29 cellular contexts compared by ENCODE assay signal in the genomic region with DNA sequence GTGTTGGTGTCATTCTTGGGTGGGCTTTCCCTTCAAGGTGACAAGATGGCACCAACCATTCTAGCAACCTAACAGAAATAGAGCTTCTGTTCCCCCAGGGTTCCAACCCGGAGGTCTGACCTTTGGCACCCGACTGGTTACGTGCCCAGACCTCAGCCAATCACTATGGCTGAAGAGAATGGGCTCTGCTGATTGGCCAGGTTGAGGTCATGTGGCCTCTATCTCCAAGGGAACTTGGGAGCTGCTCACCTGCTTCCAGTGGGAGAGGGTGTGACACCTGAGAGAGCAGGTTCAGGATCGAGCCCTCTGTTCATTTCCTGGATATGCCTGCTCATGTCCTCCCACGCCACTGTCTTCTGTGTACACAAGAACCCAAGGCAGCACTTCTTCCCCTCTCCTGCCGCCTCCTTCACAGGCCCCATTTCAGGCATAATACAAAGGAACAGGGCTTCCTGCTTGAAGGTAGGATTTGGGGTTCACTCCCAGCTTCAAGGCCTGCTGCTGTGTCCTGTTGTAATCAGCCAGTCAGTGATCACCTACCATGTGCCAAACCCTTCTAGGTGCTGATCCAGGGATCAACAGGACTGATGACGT. TPM values are rescaled to one million over a fixed set of nuclear protein-coding genes. Genes with fewer than 3 reads are reported as not detected.
"Had no signal": no experiment of that assay in that cellular context is flagged by ENCODE, and none has a peak within 500 bp of the region (broad histone marks: within the 10 kb centered on the region; RNA-seq: fewer than 3 reads in every experiment).

No MANE protein-coding gene starts in this region.

- DNase-seq: dermis blood vessel endothelial cell; effector memory CD4-positive, alpha-beta T cell; foreskin fibroblast; gastrocnemius medialis; head of caudate nucleus; kidney; mesenchymal stem cell; mucosa of descending colon; naive B cell; stimulated activated CD4-positive, alpha-beta T cell treated with anti-CD3 and anti-CD28 coated beads, Interleukin-12 subunit alpha, Interleukin-12 subunit beta, amount 100 ng/mL, for 4 hours; stimulated activated CD4-positive, alpha-beta T cell treated with anti-CD3 and anti-CD28 coated beads, Interleukin-1b, Interleukin-23, amount 100 ng/mL, for 48 hours; stimulated activated CD4-positive, alpha-beta T cell treated with anti-CD3 and anti-CD28 coated beads, Interleukin-4, amount 100 ng/mL, for 1 hour; stimulated activated CD8-positive, alpha-beta memory T cell treated with anti-CD3 and anti-CD28 coated beads, Interleukin-4, amount 100 ng/mL, for 48 hours; stimulated activated naive CD4-positive, alpha-beta T cell treated with Interleukin-2 at 50 U/mL for 16 hours; stomach; tibial artery had no signal

- H3K9me3 Mint-ChIP-seq: mesothelial cell of epicardium; natural killer cell treated with Interleukin-12 subunit alpha and Interleukin-12 subunit beta and Interleukin-15 and Interleukin-18, amount 100 ng/mL, for 72 hours; neural crest cell had no signal

- ATAC-seq: gastrocnemius medialis; mucosa of descending colon; natural killer cell treated with Interleukin-12 subunit alpha and Interleukin-12 subunit beta and Interleukin-15 and Interleukin-18, amount 100 ng/mL, for 72 hours; sciatic nerve had no signal

- H3K4me1 ChIP-seq: gastrocnemius medialis, prostate gland, right atrium auricular region, stomach, tibial artery had no signal

- H3K27me3 ChIP-seq: gastrocnemius medialis, right atrium auricular region, stomach, tibial artery had no signal

- H2AFZ ChIP-seq: hepatocyte had no signal

- FAIRE-seq: kidney had no signal

- H3K79me2 ChIP-seq: hepatocyte had no signal

- H3K27ac Mint-ChIP-seq: mesothelial cell of epicardium; naive B cell; natural killer cell treated with Interleukin-12 subunit alpha and Interleukin-12 subunit beta and Interleukin-15 and Interleukin-18, amount 100 ng/mL, for 72 hours; type B pancreatic cell had no signal

- H3K4me2 ChIP-seq: hepatocyte, smooth muscle cell had no signal

- H3K36me3 Mint-ChIP-seq: mesothelial cell of epicardium; naive B cell; natural killer cell treated with Interleukin-12 subunit alpha and Interleukin-12 subunit beta and Interleukin-15 and Interleukin-18, amount 100 ng/mL, for 72 hours; type B pancreatic cell had no signal

- H3K27ac ChIP-seq: coronary artery, gastrocnemius medialis, hepatocyte, prostate gland, right atrium auricular region, stomach, tibial artery had no signal

- H3K9me3 ChIP-seq: gastrocnemius medialis, mucosa of descending colon, prostate gland, right atrium auricular region, stomach, tibial artery had no signal

- H3K4me3 ChIP-seq: coronary artery, gastrocnemius medialis, hepatocyte, lung, mucosa of descending colon, prostate gland, right atrium auricular region, smooth muscle cell, stomach, tibial artery had no signal

- H3K36me3 ChIP-seq: gastrocnemius medialis, prostate gland, right atrium auricular region, stomach, tibial artery had no signal

- H3K4me1 Mint-ChIP-seq: naive B cell, neural crest cell had no signal

- H3K4me3 Mint-ChIP-seq: mesothelial cell of epicardium; naive B cell; natural killer cell treated with Interleukin-12 subunit alpha and Interleukin-12 subunit beta and Interleukin-15 and Interleukin-18, amount 100 ng/mL, for 72 hours; neural crest cell; type B pancreatic cell had no signal

RNA-seq across cellular contexts. Expression of gene SOWAHB, which starts 11.0 kb away (rescaled TPM):
- total RNA-seq: glomerular endothelial cell; natural killer cell treated with Interleukin-12 subunit alpha and Interleukin-12 subunit beta and Interleukin-15 and Interleukin-18, amount 100 ng/mL, for 72 hours; neural crest cell; right atrium auricular region; sciatic nerve; subcutaneous adipose tissue had no signal
